Comparison of ENCODE assay signal across 1 cellular context in the genomic region with DNA sequence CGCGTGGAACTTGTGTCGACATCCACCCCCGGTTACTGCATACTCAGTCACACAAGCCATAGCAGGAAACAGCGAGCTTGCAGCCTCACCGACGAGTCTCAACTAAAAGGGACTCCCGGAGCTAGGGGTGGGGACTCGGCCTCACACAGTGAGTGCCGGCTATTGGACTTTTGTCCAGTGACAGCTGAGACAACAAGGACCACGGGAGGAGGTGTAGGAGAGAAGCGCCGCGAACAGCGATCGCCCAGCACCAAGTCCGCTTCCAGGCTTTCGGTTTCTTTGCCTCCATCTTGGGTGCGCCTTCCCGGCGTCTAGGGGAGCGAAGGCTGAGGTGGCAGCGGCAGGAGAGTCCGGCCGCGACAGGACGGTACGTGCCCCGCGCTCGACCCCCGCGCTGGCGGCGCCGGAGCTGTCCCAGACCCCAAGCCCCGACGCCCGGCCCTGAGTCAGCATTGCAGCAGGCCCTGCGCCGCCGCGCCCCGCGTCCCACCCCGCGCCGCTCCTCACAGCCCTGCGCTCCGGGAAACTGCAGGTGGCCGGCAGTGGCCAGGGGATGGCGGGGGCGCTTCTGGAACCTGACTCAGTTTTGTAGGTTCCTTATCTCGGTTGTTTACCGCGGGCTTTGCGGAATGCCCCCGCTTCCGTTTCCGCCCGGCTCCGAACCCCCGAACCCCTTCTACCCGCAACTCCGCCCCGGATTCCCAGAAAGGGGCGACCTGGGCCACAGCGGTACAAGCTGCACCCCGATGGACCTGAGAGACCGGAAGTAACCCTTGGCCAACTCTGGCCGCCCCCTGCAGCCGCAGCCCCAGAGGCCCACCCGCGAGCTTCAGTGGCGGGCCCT.
TF ChIP-seq lines count a peak whose summit lies in the region.

A gene (plus strand): TSS at position 50 of the 844 bp plus-strand sequence. CDS start 13,702 bp downstream, outside the sequence.

TF ChIP-seq in HepG2, 621 proteins besides CTCF, POLR2A, EP300 and RAD21 (continued from another document and continues in another):
- TF ChIP-seq, protein P1, sequence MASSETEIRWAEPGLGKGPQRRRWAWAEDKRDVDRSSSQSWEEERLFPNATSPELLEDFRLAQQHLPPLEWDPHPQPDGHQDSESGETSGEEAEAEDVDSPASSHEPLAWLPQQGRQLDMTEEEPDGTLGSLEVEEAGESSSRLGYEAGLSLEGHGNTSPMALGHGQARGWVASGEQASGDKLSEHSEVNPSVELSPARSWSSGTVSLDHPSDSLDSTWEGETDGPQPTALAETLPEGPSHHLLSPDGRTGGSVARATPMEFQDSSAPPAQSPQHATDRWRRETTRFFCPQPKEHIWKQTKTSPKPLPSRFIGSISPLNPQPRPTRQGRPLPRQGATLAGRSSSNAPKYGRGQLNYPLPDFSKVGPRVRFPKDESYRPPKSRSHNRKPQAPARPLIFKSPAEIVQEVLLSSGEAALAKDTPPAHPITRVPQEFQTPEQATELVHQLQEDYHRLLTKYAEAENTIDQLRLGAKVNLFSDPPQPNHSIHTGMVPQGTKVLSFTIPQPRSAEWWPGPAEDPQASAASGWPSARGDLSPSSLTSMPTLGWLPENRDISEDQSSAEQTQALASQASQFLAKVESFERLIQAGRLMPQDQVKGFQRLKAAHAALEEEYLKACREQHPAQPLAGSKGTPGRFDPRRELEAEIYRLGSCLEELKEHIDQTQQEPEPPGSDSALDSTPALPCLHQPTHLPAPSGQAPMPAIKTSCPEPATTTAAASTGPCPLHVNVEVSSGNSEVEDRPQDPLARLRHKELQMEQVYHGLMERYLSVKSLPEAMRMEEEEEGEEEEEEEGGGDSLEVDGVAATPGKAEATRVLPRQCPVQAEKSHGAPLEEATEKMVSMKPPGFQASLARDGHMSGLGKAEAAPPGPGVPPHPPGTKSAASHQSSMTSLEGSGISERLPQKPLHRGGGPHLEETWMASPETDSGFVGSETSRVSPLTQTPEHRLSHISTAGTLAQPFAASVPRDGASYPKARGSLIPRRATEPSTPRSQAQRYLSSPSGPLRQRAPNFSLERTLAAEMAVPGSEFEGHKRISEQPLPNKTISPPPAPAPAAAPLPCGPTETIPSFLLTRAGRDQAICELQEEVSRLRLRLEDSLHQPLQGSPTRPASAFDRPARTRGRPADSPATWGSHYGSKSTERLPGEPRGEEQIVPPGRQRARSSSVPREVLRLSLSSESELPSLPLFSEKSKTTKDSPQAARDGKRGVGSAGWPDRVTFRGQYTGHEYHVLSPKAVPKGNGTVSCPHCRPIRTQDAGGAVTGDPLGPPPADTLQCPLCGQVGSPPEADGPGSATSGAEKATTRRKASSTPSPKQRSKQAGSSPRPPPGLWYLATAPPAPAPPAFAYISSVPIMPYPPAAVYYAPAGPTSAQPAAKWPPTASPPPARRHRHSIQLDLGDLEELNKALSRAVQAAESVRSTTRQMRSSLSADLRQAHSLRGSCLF (CRISPR knock-in tag; IDR thresholded peaks at IDR 0.05; ENCODE audit: borderline replicate concordance), result peak; percentile 11; the same call in 1 of the 2 replicates
- TF ChIP-seq, protein P2, sequence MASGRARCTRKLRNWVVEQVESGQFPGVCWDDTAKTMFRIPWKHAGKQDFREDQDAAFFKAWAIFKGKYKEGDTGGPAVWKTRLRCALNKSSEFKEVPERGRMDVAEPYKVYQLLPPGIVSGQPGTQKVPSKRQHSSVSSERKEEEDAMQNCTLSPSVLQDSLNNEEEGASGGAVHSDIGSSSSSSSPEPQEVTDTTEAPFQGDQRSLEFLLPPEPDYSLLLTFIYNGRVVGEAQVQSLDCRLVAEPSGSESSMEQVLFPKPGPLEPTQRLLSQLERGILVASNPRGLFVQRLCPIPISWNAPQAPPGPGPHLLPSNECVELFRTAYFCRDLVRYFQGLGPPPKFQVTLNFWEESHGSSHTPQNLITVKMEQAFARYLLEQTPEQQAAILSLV (CRISPR knock-in tag; IDR thresholded peaks at IDR 0.05; ENCODE audit: borderline replicate concordance), result peak; percentile 51; the same call in 1 of the 2 replicates
- TF ChIP-seq TEAD3 (CRISPR knock-in tag; optimal IDR thresholded peaks at IDR 0.05; ENCODE audit: borderline replicate concordance) (peak; percentile 65), HOXA5 (CRISPR knock-in tag; IDR thresholded peaks at IDR 0.05) (peak; percentile 91; the same call in 1 of the 2 replicates), ESRRA (CRISPR knock-in tag; IDR thresholded peaks at IDR 0.05; ENCODE audit: low read depth) (peak; percentile 82), ZNF460 (CRISPR knock-in tag; IDR thresholded peaks at IDR 0.05; ENCODE audit: borderline replicate concordance) (no peak), ZNF44 (CRISPR knock-in tag; IDR thresholded peaks at IDR 0.05) (no peak), ATAD3A (CRISPR knock-in tag; IDR thresholded peaks at IDR 0.05) (no peak), KLF9 (CRISPR knock-in tag; IDR thresholded peaks at IDR 0.05; ENCODE audit: low read depth) (no peak; the same call in 1 of the 2 replicates), ASH2L (IDR thresholded peaks at IDR 0.05; ENCODE audit: insufficient read length, low read depth, low read length) (peak; percentile 89), GZF1 (CRISPR knock-in tag; IDR thresholded peaks at IDR 0.05) (no peak), ZFYVE20 (CRISPR knock-in tag; IDR thresholded peaks at IDR 0.05; ENCODE audit: borderline replicate concordance, low read depth) (0 out of 2 replicates have a peak, but pooled peaks have one; percentile 30), ZNF251 (CRISPR knock-in tag; IDR thresholded peaks at IDR 0.05) (no peak), MAFG (CRISPR knock-in tag; IDR thresholded peaks at IDR 0.05) (peak; percentile 79), ATF1 (CRISPR knock-in tag; IDR thresholded peaks at IDR 0.05) (no peak), HIVEP1 (CRISPR knock-in tag; IDR thresholded peaks at IDR 0.05) (peak; percentile 87), NBN (conservative IDR thresholded peaks at IDR 0.05) (no peak), SRSF9 (IDR thresholded peaks at IDR 0.05; ENCODE audit: borderline replicate concordance, insufficient read depth, low read depth, low read length, poor library complexity, severe bottlenecking) (no peak), MZF1 (CRISPR knock-in tag; IDR thresholded peaks at IDR 0.05; ENCODE audit: borderline replicate concordance) (no peak), RBFOX2 (IDR thresholded peaks at IDR 0.05; ENCODE audit: low read depth, low read length) (peak; percentile 100), ZNF292 (CRISPR knock-in tag; IDR thresholded peaks at IDR 0.05; ENCODE audit: borderline replicate concordance, low read depth) (no peak; the same call in 1 of the 2 replicates), HNF4G (IDR thresholded peaks at IDR 0.05; ENCODE audit: borderline replicate concordance, low read depth, low read length) (peak; percentile 83; the same call in 1 of the 2 replicates), HNF4G (CRISPR knock-in tag; IDR thresholded peaks at IDR 0.05; ENCODE audit: borderline replicate concordance, low read depth) (no peak; the same call in 1 of the 2 replicates), MED13 (CRISPR knock-in tag; IDR thresholded peaks at IDR 0.05) (peak; percentile 86; the same call in 1 of the 2 replicates), JUND (CRISPR knock-in tag; IDR thresholded peaks at IDR 0.05) (peak; percentile 71; the same call in 1 of the 2 replicates), TCF7 (IDR thresholded peaks at IDR 0.05; ENCODE audit: low read depth) (peak; percentile 28; the same call in 1 of the 2 replicates)
- TF ChIP-seq, protein P3, sequence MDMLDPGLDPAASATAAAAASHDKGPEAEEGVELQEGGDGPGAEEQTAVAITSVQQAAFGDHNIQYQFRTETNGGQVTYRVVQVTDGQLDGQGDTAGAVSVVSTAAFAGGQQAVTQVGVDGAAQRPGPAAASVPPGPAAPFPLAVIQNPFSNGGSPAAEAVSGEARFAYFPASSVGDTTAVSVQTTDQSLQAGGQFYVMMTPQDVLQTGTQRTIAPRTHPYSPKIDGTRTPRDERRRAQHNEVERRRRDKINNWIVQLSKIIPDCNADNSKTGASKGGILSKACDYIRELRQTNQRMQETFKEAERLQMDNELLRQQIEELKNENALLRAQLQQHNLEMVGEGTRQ (IDR thresholded peaks at IDR 0.05; ENCODE audit: low read depth, low read length), result 0 out of 2 replicates have a peak, but pooled peaks have one; percentile 5
- TF ChIP-seq, protein P3 (CRISPR knock-in tag; IDR thresholded peaks at IDR 0.05; ENCODE audit: borderline replicate concordance), result peak; percentile 12; the same call in 1 of the 2 replicates
- TF ChIP-seq, protein P4, sequence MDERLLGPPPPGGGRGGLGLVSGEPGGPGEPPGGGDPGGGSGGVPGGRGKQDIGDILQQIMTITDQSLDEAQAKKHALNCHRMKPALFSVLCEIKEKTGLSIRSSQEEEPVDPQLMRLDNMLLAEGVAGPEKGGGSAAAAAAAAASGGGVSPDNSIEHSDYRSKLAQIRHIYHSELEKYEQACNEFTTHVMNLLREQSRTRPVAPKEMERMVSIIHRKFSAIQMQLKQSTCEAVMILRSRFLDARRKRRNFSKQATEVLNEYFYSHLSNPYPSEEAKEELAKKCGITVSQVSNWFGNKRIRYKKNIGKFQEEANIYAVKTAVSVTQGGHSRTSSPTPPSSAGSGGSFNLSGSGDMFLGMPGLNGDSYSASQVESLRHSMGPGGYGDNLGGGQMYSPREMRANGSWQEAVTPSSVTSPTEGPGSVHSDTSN (CRISPR knock-in tag; IDR thresholded peaks at IDR 0.05), result no peak
- TF ChIP-seq, protein P5, sequence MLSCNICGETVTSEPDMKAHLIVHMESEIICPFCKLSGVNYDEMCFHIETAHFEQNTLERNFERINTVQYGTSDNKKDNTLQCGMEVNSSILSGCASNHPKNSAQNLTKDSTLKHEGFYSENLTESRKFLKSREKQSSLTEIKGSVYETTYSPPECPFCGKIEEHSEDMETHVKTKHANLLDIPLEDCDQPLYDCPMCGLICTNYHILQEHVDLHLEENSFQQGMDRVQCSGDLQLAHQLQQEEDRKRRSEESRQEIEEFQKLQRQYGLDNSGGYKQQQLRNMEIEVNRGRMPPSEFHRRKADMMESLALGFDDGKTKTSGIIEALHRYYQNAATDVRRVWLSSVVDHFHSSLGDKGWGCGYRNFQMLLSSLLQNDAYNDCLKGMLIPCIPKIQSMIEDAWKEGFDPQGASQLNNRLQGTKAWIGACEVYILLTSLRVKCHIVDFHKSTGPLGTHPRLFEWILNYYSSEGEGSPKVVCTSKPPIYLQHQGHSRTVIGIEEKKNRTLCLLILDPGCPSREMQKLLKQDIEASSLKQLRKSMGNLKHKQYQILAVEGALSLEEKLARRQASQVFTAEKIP (CRISPR knock-in tag; IDR thresholded peaks at IDR 0.05; ENCODE audit: borderline replicate concordance), result no peak
- TF ChIP-seq, protein P6, sequence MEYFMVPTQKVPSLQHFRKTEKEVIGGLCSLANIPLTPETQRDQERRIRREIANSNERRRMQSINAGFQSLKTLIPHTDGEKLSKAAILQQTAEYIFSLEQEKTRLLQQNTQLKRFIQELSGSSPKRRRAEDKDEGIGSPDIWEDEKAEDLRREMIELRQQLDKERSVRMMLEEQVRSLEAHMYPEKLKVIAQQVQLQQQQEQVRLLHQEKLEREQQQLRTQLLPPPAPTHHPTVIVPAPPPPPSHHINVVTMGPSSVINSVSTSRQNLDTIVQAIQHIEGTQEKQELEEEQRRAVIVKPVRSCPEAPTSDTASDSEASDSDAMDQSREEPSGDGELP (IDR thresholded peaks at IDR 0.05; ENCODE audit: borderline replicate concordance, low read depth), result peak; percentile 98
- TF ChIP-seq, protein P7, sequence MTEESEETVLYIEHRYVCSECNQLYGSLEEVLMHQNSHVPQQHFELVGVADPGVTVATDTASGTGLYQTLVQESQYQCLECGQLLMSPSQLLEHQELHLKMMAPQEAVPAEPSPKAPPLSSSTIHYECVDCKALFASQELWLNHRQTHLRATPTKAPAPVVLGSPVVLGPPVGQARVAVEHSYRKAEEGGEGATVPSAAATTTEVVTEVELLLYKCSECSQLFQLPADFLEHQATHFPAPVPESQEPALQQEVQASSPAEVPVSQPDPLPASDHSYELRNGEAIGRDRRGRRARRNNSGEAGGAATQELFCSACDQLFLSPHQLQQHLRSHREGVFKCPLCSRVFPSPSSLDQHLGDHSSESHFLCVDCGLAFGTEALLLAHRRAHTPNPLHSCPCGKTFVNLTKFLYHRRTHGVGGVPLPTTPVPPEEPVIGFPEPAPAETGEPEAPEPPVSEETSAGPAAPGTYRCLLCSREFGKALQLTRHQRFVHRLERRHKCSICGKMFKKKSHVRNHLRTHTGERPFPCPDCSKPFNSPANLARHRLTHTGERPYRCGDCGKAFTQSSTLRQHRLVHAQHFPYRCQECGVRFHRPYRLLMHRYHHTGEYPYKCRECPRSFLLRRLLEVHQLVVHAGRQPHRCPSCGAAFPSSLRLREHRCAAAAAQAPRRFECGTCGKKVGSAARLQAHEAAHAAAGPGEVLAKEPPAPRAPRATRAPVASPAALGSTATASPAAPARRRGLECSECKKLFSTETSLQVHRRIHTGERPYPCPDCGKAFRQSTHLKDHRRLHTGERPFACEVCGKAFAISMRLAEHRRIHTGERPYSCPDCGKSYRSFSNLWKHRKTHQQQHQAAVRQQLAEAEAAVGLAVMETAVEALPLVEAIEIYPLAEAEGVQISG (CRISPR knock-in tag; IDR thresholded peaks at IDR 0.05), result peak; percentile 69; the same call in 1 of the 2 replicates
- TF ChIP-seq, protein P8, sequence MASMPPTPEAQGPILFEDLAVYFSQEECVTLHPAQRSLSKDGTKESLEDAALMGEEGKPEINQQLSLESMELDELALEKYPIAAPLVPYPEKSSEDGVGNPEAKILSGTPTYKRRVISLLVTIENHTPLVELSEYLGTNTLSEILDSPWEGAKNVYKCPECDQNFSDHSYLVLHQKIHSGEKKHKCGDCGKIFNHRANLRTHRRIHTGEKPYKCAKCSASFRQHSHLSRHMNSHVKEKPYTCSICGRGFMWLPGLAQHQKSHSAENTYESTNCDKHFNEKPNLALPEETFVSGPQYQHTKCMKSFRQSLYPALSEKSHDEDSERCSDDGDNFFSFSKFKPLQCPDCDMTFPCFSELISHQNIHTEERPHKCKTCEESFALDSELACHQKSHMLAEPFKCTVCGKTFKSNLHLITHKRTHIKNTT (CRISPR knock-in tag; IDR thresholded peaks at IDR 0.05), result no peak
- TF ChIP-seq, protein P9, sequence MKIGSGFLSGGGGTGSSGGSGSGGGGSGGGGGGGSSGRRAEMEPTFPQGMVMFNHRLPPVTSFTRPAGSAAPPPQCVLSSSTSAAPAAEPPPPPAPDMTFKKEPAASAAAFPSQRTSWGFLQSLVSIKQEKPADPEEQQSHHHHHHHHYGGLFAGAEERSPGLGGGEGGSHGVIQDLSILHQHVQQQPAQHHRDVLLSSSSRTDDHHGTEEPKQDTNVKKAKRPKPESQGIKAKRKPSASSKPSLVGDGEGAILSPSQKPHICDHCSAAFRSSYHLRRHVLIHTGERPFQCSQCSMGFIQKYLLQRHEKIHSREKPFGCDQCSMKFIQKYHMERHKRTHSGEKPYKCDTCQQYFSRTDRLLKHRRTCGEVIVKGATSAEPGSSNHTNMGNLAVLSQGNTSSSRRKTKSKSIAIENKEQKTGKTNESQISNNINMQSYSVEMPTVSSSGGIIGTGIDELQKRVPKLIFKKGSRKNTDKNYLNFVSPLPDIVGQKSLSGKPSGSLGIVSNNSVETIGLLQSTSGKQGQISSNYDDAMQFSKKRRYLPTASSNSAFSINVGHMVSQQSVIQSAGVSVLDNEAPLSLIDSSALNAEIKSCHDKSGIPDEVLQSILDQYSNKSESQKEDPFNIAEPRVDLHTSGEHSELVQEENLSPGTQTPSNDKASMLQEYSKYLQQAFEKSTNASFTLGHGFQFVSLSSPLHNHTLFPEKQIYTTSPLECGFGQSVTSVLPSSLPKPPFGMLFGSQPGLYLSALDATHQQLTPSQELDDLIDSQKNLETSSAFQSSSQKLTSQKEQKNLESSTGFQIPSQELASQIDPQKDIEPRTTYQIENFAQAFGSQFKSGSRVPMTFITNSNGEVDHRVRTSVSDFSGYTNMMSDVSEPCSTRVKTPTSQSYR (CRISPR knock-in tag; IDR thresholded peaks at IDR 0.05; ENCODE audit: borderline replicate concordance), result peak; percentile 9; the same call in 1 of the 2 replicates
